ENCODE assay signal across 8 cellular contexts in genomic region chr19:41223431-41224234, GRCh38. TPM values are rescaled to one million over a fixed set of nuclear protein-coding genes. Genes with fewer than 3 reads are reported as not detected.
A peak's percentile ranks its signal among the peaks of the same experiment; 100 is the strongest.
DNase-seq lines count a peak whose midpoint lies in the region; ATAC-seq and TF ChIP-seq lines count a peak whose summit lies in the region.

No MANE protein-coding gene starts in this region.

- H3K27me3 ChIP-seq in BJ (ENCODE audit: control insufficient read depth, insufficient read depth, low read length) (no peaks in the 10 kb centered on the region), ectodermal cell (ENCODE audit: control insufficient read depth, insufficient read depth, low read length, poor library complexity, severe bottlenecking) (no peaks in the 10 kb centered on the region)
- no peaks in the 10 kb centered on the region for H3K27me3 ChIP-seq in CD8-positive, alpha-beta T cell (ENCODE audit: insufficient read depth, low read length)

- peak overlapping the region; percentile 51 for H3K27ac ChIP-seq in ectodermal cell (ENCODE audit: insufficient read depth, low read depth, low read length, poor library complexity, severe bottlenecking)
- H3K27ac ChIP-seq in CD8-positive, alpha-beta T cell (ENCODE audit: low read depth, low read length), result no peak overlapping the region

- H3K27ac Mint-ChIP-seq in neural crest cell (ENCODE audit: unreplicated experiment), result peak overlapping the region; percentile 51
- no peak overlapping the region for H3K27ac Mint-ChIP-seq in CD8-positive, alpha-beta T cell

- intact Hi-C loops in CD8-positive, alpha-beta T cell (cut with DNase I, micrococcal nuclease), result no loop called here

- CTCF ChIA-PET in BJ (lab: Yijun Ruan, JAX), result interaction anchor here (1.0 to 4.1 kb wide), 5 partner anchors 18 to 85 kb away, joined by 3 to 27 read pairs (median 6); partner anchors contain the start of gene HNRNPUL1
- CTCF ChIA-PET in CD8-positive, alpha-beta T cell (lab: Charles Lee), result interaction anchor here (2.3 kb wide), 1 partner anchor 39 kb away, joined by 5 read pairs; no protein-coding TSS in a partner anchor

- H3K4me3 ChIP-seq in BJ (ENCODE audit: low read depth, low read length), result peak overlapping the region; percentile 11; the same call in 1 of the 2 replicates
- H3K4me3 ChIP-seq in NB4 (ENCODE audit: low read depth, low read length), result no peak overlapping the region
- H3K4me3 ChIP-seq in ectodermal cell (ENCODE audit: insufficient read depth, low read depth, low read length), result no peak overlapping the region
- H3K4me3 ChIP-seq in CD8-positive, alpha-beta T cell (ENCODE audit: low read depth, low read length), result no peak overlapping the region

- WGBS in ectodermal cell, 2 experiments, result 59 to 62% methylated on average over 8 of the region's 8 CpGs

- no peak for TF ChIP-seq CTCF in BJ (IDR thresholded peaks at IDR 0.05; ENCODE audit: insufficient read depth, low read depth, low read length)
- no peak for TF ChIP-seq CTCF in NB4 (IDR thresholded peaks at IDR 0.05; ENCODE audit: low read depth, low read length)
- no peak for TF ChIP-seq CTCF in neural crest cell (conservative IDR thresholded peaks at IDR 0.05)
- no peak for TF ChIP-seq CTCF in CD8-positive, alpha-beta T cell (IDR thresholded peaks at IDR 0.05)

- no peaks in the 10 kb centered on the region for H3K36me3 Mint-ChIP-seq in neural crest cell (ENCODE audit: low read depth)
- no peaks in the 10 kb centered on the region for H3K36me3 Mint-ChIP-seq in CD8-positive, alpha-beta T cell

- H3K9me3 Mint-ChIP-seq in neural crest cell, result no peaks in the 10 kb centered on the region
- no peaks in the 10 kb centered on the region for H3K9me3 Mint-ChIP-seq in CD8-positive, alpha-beta T cell

- peaks cover 62% of the 10 kb centered on the region for H3K4me1 Mint-ChIP-seq in neural crest cell
- peaks cover 17% of the 10 kb centered on the region for H3K4me1 Mint-ChIP-seq in CD8-positive, alpha-beta T cell (ENCODE audit: low read depth)

- peak overlapping the region; percentile 7 for H3K4me3 Mint-ChIP-seq in neural crest cell
- H3K4me3 Mint-ChIP-seq in CD8-positive, alpha-beta T cell, result no peak overlapping the region

- peaks cover 28% of the 10 kb centered on the region for H3K4me1 ChIP-seq in ectodermal cell (ENCODE audit: control insufficient read depth, insufficient read depth, low read length)
- H3K4me1 ChIP-seq in CD8-positive, alpha-beta T cell (ENCODE audit: insufficient read depth, low read length), result peaks cover 9% of the 10 kb centered on the region

- POLR2A ChIA-PET in BJ (lab: Charles Lee), result no interaction called here
- POLR2A ChIA-PET in CD8-positive, alpha-beta T cell (lab: Charles Lee), result no interaction called here

- no peak for TF ChIP-seq POLR2A in NB4 (IDR thresholded peaks at IDR 0.05; ENCODE audit: extremely low read depth, insufficient read length)

- DNase-seq in BJ (ENCODE audit: low read depth), result peak; percentile 71
- DNase-seq in NB4 (ENCODE audit: low read depth), result peak; percentile 21
- DNase-seq in neural crest cell (ENCODE audit: low read depth, low spot score), result no peak
- DNase-seq in CD8-positive, alpha-beta T cell, result no peak

- no peak for ATAC-seq in GM18870 (IDR thresholded peaks at IDR 0.05; ENCODE audit: unreplicated experiment)
- ATAC-seq in HG02642 (IDR thresholded peaks at IDR 0.05; ENCODE audit: poor library complexity, unreplicated experiment), result no peak
- ATAC-seq in HG03354 (IDR thresholded peaks at IDR 0.05; ENCODE audit: poor library complexity, severe bottlenecking, unreplicated experiment), result no peak
- no peak for ATAC-seq in CD8-positive, alpha-beta T cell

- peaks cover 48% of the 10 kb centered on the region for H3K27me3 Mint-ChIP-seq in neural crest cell (ENCODE audit: low read depth)
- peaks cover 39% of the 10 kb centered on the region for H3K27me3 Mint-ChIP-seq in CD8-positive, alpha-beta T cell (ENCODE audit: low read depth)

- no peaks in the 10 kb centered on the region for H3K9me3 ChIP-seq in ectodermal cell (ENCODE audit: control insufficient read depth, low read length)
- H3K9me3 ChIP-seq in CD8-positive, alpha-beta T cell (ENCODE audit: low read length), result no peaks in the 10 kb centered on the region

- H3K36me3 ChIP-seq in BJ (ENCODE audit: control insufficient read depth, insufficient read depth, low read length), result peaks cover 28% of the 10 kb centered on the region
- H3K36me3 ChIP-seq in ectodermal cell (ENCODE audit: control insufficient read depth, insufficient read depth, low read length), result peaks cover 6% of the 10 kb centered on the region
- no peaks in the 10 kb centered on the region for H3K36me3 ChIP-seq in CD8-positive, alpha-beta T cell (ENCODE audit: insufficient read depth, low read length)

RNA-seq across cellular contexts. Expression of gene AXL, which starts 4.6 kb away (rescaled TPM):
- polyA plus RNA-seq in BJ (2011; rRNA removed), result 190 and 260 TPM in 2 replicates
- 840 and 1,131 TPM in 2 replicates for polyA minus RNA-seq in BJ (2011; rRNA and poly(A)+ RNA removed)
- 35.5 TPM for polyA plus RNA-seq in ectodermal cell (2013, experiment 1 of 4)
- polyA plus RNA-seq in ectodermal cell (2013, experiment 2 of 4), result 43.3 TPM
- polyA plus RNA-seq in ectodermal cell (2013, experiment 3 of 4), result 31.7 TPM
- polyA plus RNA-seq in ectodermal cell (2013, experiment 4 of 4), result 36.9 TPM
- 6.4 and 6.8 TPM in 2 replicates for total RNA-seq in neural crest cell
- total RNA-seq in CD8-positive, alpha-beta T cell, result under 1 TPM in 1 of 2 experiments, not detected in 1; 0.22 TPM

RNA-seq across cellular contexts. Expression of gene CYP2S1, which starts 30.6 kb away (rescaled TPM):
- polyA plus RNA-seq in BJ (2011; rRNA removed), result 0.27 and 0.53 TPM in 2 replicates
- polyA minus RNA-seq in BJ (2011; rRNA and poly(A)+ RNA removed), result 0.28 and 0.51 TPM in 2 replicates
- polyA plus RNA-seq in ectodermal cell (2013, experiment 1 of 4), result 15.3 TPM
- polyA plus RNA-seq in ectodermal cell (2013, experiment 2 of 4), result 18.9 TPM
- 14.9 TPM for polyA plus RNA-seq in ectodermal cell (2013, experiment 3 of 4)
- polyA plus RNA-seq in ectodermal cell (2013, experiment 4 of 4), result 14.8 TPM
- total RNA-seq in neural crest cell, result 0.39 TPM in 1 of 2 replicates, not detected in the other
- total RNA-seq in CD8-positive, alpha-beta T cell, result under 1 TPM; 0.39 to 0.41 TPM

RNA-seq across cellular contexts. Expression of gene HNRNPUL1, which starts 40.5 kb away (rescaled TPM):
- 35.4 and 37.9 TPM in 2 replicates for polyA plus RNA-seq in BJ (2011; rRNA removed)
- polyA minus RNA-seq in BJ (2011; rRNA and poly(A)+ RNA removed), result 34.5 and 35.9 TPM in 2 replicates
- 253 TPM for polyA plus RNA-seq in ectodermal cell (2013, experiment 1 of 4)
- 257 TPM for polyA plus RNA-seq in ectodermal cell (2013, experiment 2 of 4)
- 199 TPM for polyA plus RNA-seq in ectodermal cell (2013, experiment 3 of 4)
- 224 TPM for polyA plus RNA-seq in ectodermal cell (2013, experiment 4 of 4)
- total RNA-seq in neural crest cell, result 306 and 320 TPM in 2 replicates
- 100 to 1,000 TPM; 416 to 448 TPM for total RNA-seq in CD8-positive, alpha-beta T cell

Comparison
In these comparisons a context has a peak if more than half of its experiments do, and no peak if none do; other contexts are left out.
1. DNase-seq: peak in BJ (single experiment) and NB4 (single experiment); none in neural crest cell (single experiment) and CD8-positive, alpha-beta T cell (0 of 7).